Comparison of ENCODE assay signal across 13 cellular contexts in the genomic region with DNA sequence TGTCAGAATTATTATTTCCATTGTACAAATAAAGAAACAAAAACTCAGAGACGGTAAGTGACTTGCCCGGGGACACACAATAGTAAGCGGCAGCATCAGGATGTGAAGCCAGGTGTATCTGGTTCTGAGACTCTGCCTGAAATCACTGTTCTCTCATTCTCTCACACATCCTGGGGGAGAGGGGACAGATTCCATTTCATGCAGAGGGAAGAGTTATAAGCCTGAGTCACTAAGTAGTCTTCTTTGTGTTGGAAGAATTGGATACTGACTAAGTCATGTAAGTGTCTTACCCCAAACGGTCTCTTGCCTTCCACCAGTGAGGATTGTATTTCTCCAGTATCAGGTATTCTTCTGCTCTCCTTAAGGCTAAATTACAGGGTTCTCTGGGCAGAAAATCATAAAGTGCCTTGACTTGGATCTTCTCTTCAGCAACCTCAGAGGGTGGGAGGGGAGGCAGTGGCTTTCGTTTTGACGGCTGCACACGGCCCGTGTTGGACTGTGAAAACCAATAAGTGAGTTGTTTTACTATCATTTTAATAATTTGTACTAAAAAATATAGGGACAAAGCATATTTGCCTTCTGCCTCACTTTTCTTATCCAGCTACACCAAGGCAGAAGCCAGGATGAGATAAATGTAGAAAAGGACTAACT. TPM values are rescaled to one million over a fixed set of nuclear protein-coding genes. Genes with fewer than 3 reads are reported as not detected.
A peak's percentile ranks its signal among the peaks of the same experiment; 100 is the strongest.
DNase-seq lines count a peak whose midpoint lies in the region; ATAC-seq, FAIRE-seq and TF ChIP-seq lines count a peak whose summit lies in the region.
"Had no signal": no experiment of that assay in that cellular context is flagged by ENCODE, and none has a peak within 500 bp of the region (broad histone marks: within the 10 kb centered on the region; RNA-seq: fewer than 3 reads in every experiment).

No MANE protein-coding gene starts in this region.

- no peak overlapping the region for H3K27ac ChIP-seq in GM23248
- no peak overlapping the region for H3K27ac ChIP-seq in keratinocyte (ENCODE audit: control insufficient read depth, insufficient read depth, low read length)
- H3K27ac ChIP-seq: sigmoid colon had no signal

- peak overlapping the region; percentile 60 for H3K4me3 Mint-ChIP-seq in activated naive CD8-positive, alpha-beta T cell

- H4K20me1 ChIP-seq in GM23248 (ENCODE audit: insufficient read depth) = no peaks in the 10 kb centered on the region
- H4K20me1 ChIP-seq in keratinocyte (ENCODE audit: control insufficient read depth, extremely low read depth, insufficient read depth, low read length) = no peaks in the 10 kb centered on the region

- no peak for TF ChIP-seq CTCF in keratinocyte (optimal IDR thresholded peaks at IDR 0.05 in 1 of 3, IDR thresholded peaks at IDR 0.05 in 1 of 3, conservative IDR thresholded peaks at IDR 0.05 in 1 of 3; ENCODE audit: extremely low read depth in 1 of 3, insufficient read depth in 2 of 3, low read length in 3 of 3)

- peaks cover 67% of the 10 kb centered on the region for H3K4me1 Mint-ChIP-seq in activated naive CD8-positive, alpha-beta T cell (ENCODE audit: low read depth)

- H3K9me3 ChIP-seq in GM23248 (ENCODE audit: low read depth) = no peaks in the 10 kb centered on the region
- no peaks in the 10 kb centered on the region for H3K9me3 ChIP-seq in keratinocyte (ENCODE audit: control insufficient read depth, low read depth, low read length)
- H3K9me3 ChIP-seq: BE2C, sigmoid colon had no signal

- no peaks in the 10 kb centered on the region for H3K36me3 Mint-ChIP-seq in activated naive CD8-positive, alpha-beta T cell

- H2AFZ ChIP-seq in GM23248 (no peak overlapping the region), keratinocyte (ENCODE audit: control insufficient read depth, low read length) (no peak overlapping the region)

- peak overlapping the region; percentile 89 for H3K27ac Mint-ChIP-seq in activated naive CD8-positive, alpha-beta T cell

- H3K9me2 ChIP-seq in GM23248 (ENCODE audit: insufficient read depth) = no peaks in the 10 kb centered on the region

- H3K79me2 ChIP-seq in GM23248 (ENCODE audit: insufficient read depth) = no peaks in the 10 kb centered on the region
- no peaks in the 10 kb centered on the region for H3K79me2 ChIP-seq in keratinocyte (ENCODE audit: control insufficient read depth, insufficient read depth, low read length)

- H3K4me1 ChIP-seq in GM23248 (ENCODE audit: insufficient read depth) (no peaks in the 10 kb centered on the region; the same call in 1 of the 2 replicates), keratinocyte (ENCODE audit: control insufficient read depth, extremely low read depth, insufficient read depth, low read length) (peaks cover 8% of the 10 kb centered on the region)
- H3K4me1 ChIP-seq: BE2C, sigmoid colon had no signal

- H3K4me2 ChIP-seq in GM23248 (ENCODE audit: unreplicated experiment) = no peak overlapping the region
- H3K4me2 ChIP-seq in keratinocyte (ENCODE audit: control insufficient read depth, extremely low read depth, insufficient read depth, low read depth, low read length) = no peak overlapping the region

- 91 to 93% methylated on average over 8 of the region's 8 CpGs for WGBS in GM23248 (ENCODE audit: low coverage in 1 of 2, low lambda C conversion rate in 2 of 2, missing lambda C conversion rate in 2 of 2), 2 experiments

- H3K36me3 ChIP-seq in GM23248 (ENCODE audit: low read depth) = no peaks in the 10 kb centered on the region
- no peaks in the 10 kb centered on the region for H3K36me3 ChIP-seq in keratinocyte (ENCODE audit: control insufficient read depth in 2 of 2, extremely low read depth in 1 of 2, insufficient read depth in 2 of 2, low read length in 2 of 2)
- H3K36me3 ChIP-seq: BE2C, sigmoid colon had no signal

- H3F3A ChIP-seq in GM23248 (ENCODE audit: insufficient read depth) = no peaks in the 10 kb centered on the region

- peak; percentile 20 for DNase-seq in A172 (ENCODE audit: low spot score)
- peak; percentile 40 for DNase-seq in GM23248
- no peak for DNase-seq in keratinocyte (ENCODE audit: low read depth, low spot score)
- no peak for DNase-seq in NCI-H1417 (lab: John Stamatoyannopoulos, UW)
- no peak for DNase-seq in retina
- DNase-seq in DMS114 treated with DMSO at 0.1 percent for 48 hours (lab: John Stamatoyannopoulos, UW; ENCODE audit: unreplicated experiment) = no peak
- DNase-seq: BE2C, NCI-H1092 treated with DMSO at 0.1 percent for 48 hours, NCI-H510A treated with DMSO at 0.1 percent for 48 hours, SHP77 treated with DMSO at 0.1 percent for 48 hours, sigmoid colon had no signal

- H3K27me3 Mint-ChIP-seq in activated naive CD8-positive, alpha-beta T cell = no peaks in the 10 kb centered on the region

- dilution Hi-C loops in keratinocyte (cut with MboI; ENCODE audit: extremely low pct_ligation_motif_present, low sequenced_read_pairs) = no loop called here

- H3K9ac ChIP-seq in GM23248 (no peak overlapping the region), keratinocyte (ENCODE audit: control insufficient read depth, extremely low read depth, insufficient read depth, low read length) (no peak overlapping the region)

- H3K9me3 Mint-ChIP-seq in activated naive CD8-positive, alpha-beta T cell (ENCODE audit: low read depth) = no peaks in the 10 kb centered on the region

- H3K27me3 ChIP-seq in GM23248 (replicated peaks; ENCODE audit: insufficient read depth) = no peaks in the 10 kb centered on the region
- no peaks in the 10 kb centered on the region for H3K27me3 ChIP-seq in keratinocyte (ENCODE audit: control insufficient read depth, extremely low read depth, insufficient read depth, low read length)
- H3K27me3 ChIP-seq: sigmoid colon had no signal

- H3K9me1 ChIP-seq in keratinocyte (ENCODE audit: control insufficient read depth, extremely low read depth, insufficient read depth, low read length) = no peaks in the 10 kb centered on the region

- in situ Hi-C loops in GM23248 (cut with MboI) = no loop called here

- H3K4me3 ChIP-seq in GM23248 = no peak overlapping the region
- no peak overlapping the region for H3K4me3 ChIP-seq in keratinocyte (ENCODE audit: control insufficient read depth in 2 of 3, extremely low read depth in 1 of 3, insufficient read depth in 2 of 3, low read depth in 1 of 3, low read length in 3 of 3)
- H3K4me3 ChIP-seq: sigmoid colon had no signal

- ATAC-seq in GM21447 (IDR thresholded peaks at IDR 0.05; ENCODE audit: unreplicated experiment) = no peak

- peak; percentile 70 for FAIRE-seq in keratinocyte (lab: Jason Lieb, UNC)

RNA-seq across cellular contexts. Expression of a gene that starts 21.9 kb away (rescaled TPM):
- not detected in 2 replicates for total RNA-seq in A172 (2014; rRNA removed; shearing (Covaris generic))
- total RNA-seq in GM23248 (2014; rRNA removed; shearing (Covaris generic)) = not detected in 2 replicates
- not detected in 2 replicates for polyA plus RNA-seq in GM23248 (2016; fragmentation: Nextera tagmentation; extraction: Ambion mirVana)
- polyA plus RNA-seq in keratinocyte = 0.09 to 0.12 TPM in 2 of 3 replicates, not detected in the other
- 0.46 TPM for polyA plus RNA-seq in keratinocyte (2011; ENCODE audit: low read depth)
- polyA plus RNA-seq in keratinocyte (2011; cell fraction: cytosol; rRNA removed) = 0.05 and 0.11 TPM in 2 replicates
- polyA plus RNA-seq in keratinocyte (2011; cell fraction: nucleus; rRNA removed) = 0.44 and 0.48 TPM in 2 replicates
- 1.3 TPM in 1 of 2 replicates, not detected in the other for polyA plus RNA-seq in keratinocyte (2012; ENCODE audit: low replicate concordance)
- polyA minus RNA-seq in keratinocyte = not detected in 3 replicates
- not detected for polyA minus RNA-seq in keratinocyte (2011; cell fraction: cytosol; rRNA and poly(A)+ RNA removed)
- polyA minus RNA-seq in keratinocyte (2011; cell fraction: nucleus; rRNA and poly(A)+ RNA removed) = 0.39 and 0.84 TPM in 2 replicates

Comparison
In these comparisons a context has a peak if more than half of its experiments do, and no peak if none do; other contexts are left out.
1. DNase-seq: peak in A172 (single experiment) and GM23248 (single experiment); none in keratinocyte (single experiment), NCI-H1417 (0 of 3), retina (single experiment) and DMS114 treated with DMSO at 0.1 percent for 48 hours (single experiment).